19 cellular contexts compared by ENCODE assay signal in the genomic region with DNA sequence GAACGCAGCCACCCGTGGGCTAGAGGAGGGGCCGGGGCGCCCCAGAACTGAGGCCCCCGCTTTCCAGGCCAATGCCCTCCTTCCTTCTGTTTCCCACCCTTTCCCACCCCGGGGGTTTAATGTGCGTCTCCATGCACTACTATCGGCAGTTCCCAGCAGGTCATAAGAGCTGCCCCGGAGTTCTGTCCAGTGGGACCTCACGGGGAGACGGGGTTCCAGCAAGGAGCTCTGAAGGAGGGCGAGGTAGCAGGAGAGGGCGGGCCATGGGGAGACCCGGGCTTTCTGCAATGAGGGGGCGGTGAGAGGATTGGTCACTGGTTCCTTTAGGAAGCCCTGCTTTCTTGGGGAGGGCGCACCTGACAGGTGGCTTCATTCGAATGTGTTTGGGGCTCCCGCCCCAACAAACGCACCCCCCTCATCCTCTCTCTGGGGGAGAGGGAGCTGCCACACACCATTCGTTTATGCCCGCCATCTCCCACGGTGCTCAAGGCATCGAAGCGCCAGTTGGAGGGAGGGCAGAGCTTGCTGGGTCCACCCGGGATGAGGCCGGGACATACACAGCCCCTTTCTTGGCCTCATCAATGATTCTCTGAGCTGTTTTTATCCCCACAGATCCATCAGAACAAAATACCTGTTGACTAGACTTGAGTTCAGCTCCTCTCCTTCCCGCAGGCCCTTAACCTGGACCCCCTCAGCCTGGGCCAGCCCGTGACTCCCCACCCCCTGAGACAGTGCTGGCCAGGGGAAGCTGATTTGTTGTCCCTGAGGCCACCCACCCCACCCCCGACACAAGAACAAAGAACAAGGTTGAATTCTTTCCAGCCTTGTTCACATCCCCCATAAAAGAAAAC. TPM values are rescaled to one million over a fixed set of nuclear protein-coding genes. Genes with fewer than 3 reads are reported as not detected.
DNase-seq lines count a peak whose midpoint lies in the region; ATAC-seq and TF ChIP-seq lines count a peak whose summit lies in the region.
"Had no signal": no experiment of that assay in that cellular context is flagged by ENCODE, and none has a peak within 500 bp of the region (broad histone marks: within the 10 kb centered on the region; RNA-seq: fewer than 3 reads in every experiment).

No MANE protein-coding gene starts in this region.

- CTCF ChIA-PET in Calu3 (lab: Charles Lee) (interaction anchor here (0.6 to 0.7 kb wide), 2 partner anchors 19 to 59 kb away, joined by 3 read pairs; partner anchors contain the start of gene KLHDC4), WTC11 (lab: Charles Lee) (interaction anchor here (0.6 to 5.7 kb wide), 11 partner anchors 9 to 483 kb away, joined by 3 to 52 read pairs (median 6); no protein-coding TSS in a partner anchor)

- no peak for TF ChIP-seq POLR2A in GM18505 (IDR thresholded peaks at IDR 0.05; ENCODE audit: borderline replicate concordance, extremely low read depth, insufficient read depth, insufficient read length)

- intact Hi-C loops in Calu3 (cut with micrococcal nuclease; ENCODE audit: unreplicated experiment), result no loop called here

- H3K9me3 Mint-ChIP-seq in Calu3 (ENCODE audit: low read depth, unreplicated experiment) (no peaks in the 10 kb centered on the region), WTC11 (no peaks in the 10 kb centered on the region)
- H3K9me3 Mint-ChIP-seq: activated CD4-positive, alpha-beta memory T cell treated with anti-CD3 and anti-CD28 coated beads for 36 hours; CD8-positive, alpha-beta memory T cell; stimulated activated naive B cell treated with anti-CD40 and anti-IgM and Interleukin-4, amounts not matched to agents 10 μg/mL and 1 μg/mL and 100 μg/mL, for 72 hours had no signal

- peaks cover 8% of the 10 kb centered on the region for H3K4me1 Mint-ChIP-seq in Calu3 (ENCODE audit: low read depth, unreplicated experiment)
- peaks cover 74% of the 10 kb centered on the region for H3K4me1 Mint-ChIP-seq in WTC11

- POLR2A ChIA-PET in WTC11 (lab: Charles Lee), result interaction anchor here (0.5 to 2.2 kb wide), 6 partner anchors 15 to 46 kb away, joined by 3 to 11 read pairs (median 3); no protein-coding TSS in a partner anchor

- TF ChIP-seq CTCF in Calu3 (IDR thresholded peaks at IDR 0.05; ENCODE audit: unreplicated experiment) (no peak), WTC11 (IDR thresholded peaks at IDR 0.05) (no peak)

- H3K27ac Mint-ChIP-seq in Calu3 (ENCODE audit: unreplicated experiment) (peak overlapping the region; percentile 61), WTC11 (peak overlapping the region; percentile 49; the same call in 1 of the 2 replicates)
- H3K27ac Mint-ChIP-seq: activated CD4-positive, alpha-beta memory T cell treated with anti-CD3 and anti-CD28 coated beads for 36 hours; stimulated activated naive B cell treated with anti-CD40 and anti-IgM and Interleukin-4, amounts not matched to agents 10 μg/mL and 1 μg/mL and 100 μg/mL, for 72 hours had no signal

- peak; percentile 21 for DNase-seq in NCI-H82 (lab: John Stamatoyannopoulos, UW)
- DNase-seq in NCI-H82 treated with DMSO at 0.1 percent for 48 hours (lab: John Stamatoyannopoulos, UW; ENCODE audit: unreplicated experiment), result no peak
- DNase-seq in Calu3, result no peak
- DNase-seq in WTC11 (ENCODE audit: low spot score), result no peak
- DNase-seq in islet precursor cell, result peak; percentile 79
- no peak for DNase-seq in NCI-H146 (lab: John Stamatoyannopoulos, UW)
- DNase-seq: activated CD4-positive, alpha-beta memory T cell treated with anti-CD3 and anti-CD28 coated beads for 36 hours; activated naive CD4-positive, alpha-beta T cell treated with anti-CD3 and anti-CD28 coated beads, Interleukin-2, amount 50 U/mL, for 16 hours; CD8-positive, alpha-beta memory T cell; DMS79 treated with DMSO at 0.1 percent for 48 hours; effector CD4-positive, alpha-beta T cell; hypothalamus; NCI-H1105; NCI-H510A treated with DMSO at 0.1 percent for 48 hours; stimulated activated CD4-positive, alpha-beta T cell treated with anti-CD3 and anti-CD28 coated beads, Interleukin-1b, Interleukin-23, amount 100 ng/mL, for 48 hours; stimulated activated naive B cell treated with anti-CD40 and anti-IgM and Interleukin-4, amounts not matched to agents 10 μg/mL and 1 μg/mL and 100 μg/mL, for 72 hours had no signal

- BruUV-seq in Calu3 (replicated peaks; lab: Mats Ljungman, UMichigan), result no TSS peak

- no peak for ATAC-seq in WTC11
- no peak for ATAC-seq in GM18505 (IDR thresholded peaks at IDR 0.05; ENCODE audit: unreplicated experiment)
- no peak for ATAC-seq in GM21423 (IDR thresholded peaks at IDR 0.05; ENCODE audit: unreplicated experiment)
- ATAC-seq: gastroesophageal sphincter; stimulated activated naive B cell treated with anti-CD40 and anti-IgM and Interleukin-4, amounts not matched to agents 10 μg/mL and 1 μg/mL and 100 μg/mL, for 72 hours had no signal

- H3K27me3 Mint-ChIP-seq in Calu3 (ENCODE audit: unreplicated experiment) (peaks cover 21% of the 10 kb centered on the region), WTC11 (ENCODE audit: low read depth) (no peaks in the 10 kb centered on the region)
- H3K27me3 Mint-ChIP-seq: activated CD4-positive, alpha-beta memory T cell treated with anti-CD3 and anti-CD28 coated beads for 36 hours; CD8-positive, alpha-beta memory T cell had no signal

- H3K36me3 Mint-ChIP-seq in Calu3 (ENCODE audit: insufficient read depth, unreplicated experiment) (peaks cover 78% of the 10 kb centered on the region), WTC11 (0 out of 2 replicates have a peak, but pooled peaks cover 3% of the 10 kb centered on the region)

- H3K4me3 Mint-ChIP-seq in Calu3 (ENCODE audit: low read depth, unreplicated experiment), result no peak overlapping the region
- H3K4me3 Mint-ChIP-seq in WTC11, result no peak overlapping the region
- H3K4me3 Mint-ChIP-seq: activated CD4-positive, alpha-beta memory T cell treated with anti-CD3 and anti-CD28 coated beads for 36 hours; stimulated activated naive B cell treated with anti-CD40 and anti-IgM and Interleukin-4, amounts not matched to agents 10 μg/mL and 1 μg/mL and 100 μg/mL, for 72 hours had no signal

TF ChIP-seq in WTC11, 78 proteins besides CTCF, POLR2A, EP300 and RAD21:
- TF ChIP-seq, protein P1, sequence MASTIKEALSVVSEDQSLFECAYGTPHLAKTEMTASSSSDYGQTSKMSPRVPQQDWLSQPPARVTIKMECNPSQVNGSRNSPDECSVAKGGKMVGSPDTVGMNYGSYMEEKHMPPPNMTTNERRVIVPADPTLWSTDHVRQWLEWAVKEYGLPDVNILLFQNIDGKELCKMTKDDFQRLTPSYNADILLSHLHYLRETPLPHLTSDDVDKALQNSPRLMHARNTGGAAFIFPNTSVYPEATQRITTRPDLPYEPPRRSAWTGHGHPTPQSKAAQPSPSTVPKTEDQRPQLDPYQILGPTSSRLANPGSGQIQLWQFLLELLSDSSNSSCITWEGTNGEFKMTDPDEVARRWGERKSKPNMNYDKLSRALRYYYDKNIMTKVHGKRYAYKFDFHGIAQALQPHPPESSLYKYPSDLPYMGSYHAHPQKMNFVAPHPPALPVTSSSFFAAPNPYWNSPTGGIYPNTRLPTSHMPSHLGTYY (CRISPR knock-in tag; IDR thresholded peaks at IDR 0.05), result no peak
- TF ChIP-seq ZNF317 (CRISPR knock-in tag; IDR thresholded peaks at IDR 0.05; ENCODE audit: borderline replicate concordance, low read depth) (no peak), NR1H2 (CRISPR knock-in tag; IDR thresholded peaks at IDR 0.05) (no peak), ZNF263 (CRISPR knock-in tag; IDR thresholded peaks at IDR 0.05; ENCODE audit: low read depth) (no peak)
TF ChIP-seq in WTC11: peak in this region for 0.

RNA-seq across cellular contexts. Expression of gene SLC7A5, which starts 44.1 kb away (rescaled TPM):
- 379 and 501 TPM in 2 replicates for total RNA-seq in Calu3 (2022)
- total RNA-seq in WTC11 (2021), result 105 to 197 TPM (median 107 TPM) in 3 replicates

RNA-seq across cellular contexts. Expression of gene KLHDC4, which starts 59.4 kb away (rescaled TPM):
- total RNA-seq in Calu3 (2022) (106 and 109 TPM in 2 replicates), WTC11 (2021) (60.0 to 63.6 TPM (median 60.5 TPM) in 3 replicates)

Comparison
In these comparisons a context has a peak if more than half of its experiments do, and no peak if none do; other contexts are left out.
1. DNase-seq: peak in NCI-H82 (single experiment) and islet precursor cell (single experiment); none in NCI-H82 treated with DMSO at 0.1 percent for 48 hours (single experiment), Calu3 (single experiment), WTC11 (single experiment) and NCI-H146 (single experiment).